ENCODE assay signal across 2 cellular contexts in the genomic region with DNA sequence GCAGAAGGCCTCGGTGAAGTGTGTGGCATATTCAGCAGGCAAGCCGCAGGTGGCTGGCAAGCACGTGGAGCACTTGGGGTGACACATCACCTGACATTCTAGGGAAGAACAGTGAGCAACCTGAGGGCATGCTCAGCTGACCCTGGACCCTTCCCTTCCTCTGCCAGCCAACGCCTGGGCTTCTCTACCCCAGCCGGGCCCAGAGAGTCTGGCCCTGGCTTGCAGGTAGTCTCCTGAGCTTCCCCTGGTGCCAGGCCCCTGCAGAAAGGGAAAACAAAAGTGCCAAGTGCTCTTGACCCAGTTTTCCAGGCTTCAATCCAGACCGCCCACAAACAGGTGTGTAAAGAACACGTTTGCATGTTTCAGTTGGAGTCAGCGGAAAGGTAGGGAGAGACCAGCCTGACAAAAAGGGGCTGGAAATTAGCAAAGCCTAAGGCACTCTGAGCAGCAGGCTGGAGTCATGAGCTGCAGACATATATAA.
TF ChIP-seq lines count a peak whose summit lies in the region.

No MANE protein-coding gene starts in this region.

TF ChIP-seq in liver, 16 proteins besides CTCF, POLR2A, EP300 and RAD21:
- TF ChIP-seq YY1 (IDR thresholded peaks at IDR 0.05) (no peak), ZBTB33 (IDR thresholded peaks at IDR 0.05) (no peak), MAX (IDR thresholded peaks at IDR 0.05) (no peak), RXRA (IDR thresholded peaks at IDR 0.05) (no peak), REST (IDR thresholded peaks at IDR 0.05) (no peak), HNF4G (IDR thresholded peaks at IDR 0.05) (no peak), JUND (IDR thresholded peaks at IDR 0.05) (no peak), FOXA1 (IDR thresholded peaks at IDR 0.05) (no peak), EGR1 (IDR thresholded peaks at IDR 0.05; ENCODE audit: low read depth in 2 of 2) (no peak), NR2F2 (IDR thresholded peaks at IDR 0.05) (no peak), SP1 (IDR thresholded peaks at IDR 0.05) (peak; percentile 26), HNF4A (conservative IDR thresholded peaks at IDR 0.05) (peak in 1 of 2 donors; percentile 18), GABPA (IDR thresholded peaks at IDR 0.05 in 1 of 2, conservative IDR thresholded peaks at IDR 0.05 in 1 of 2) (no peak), FOXA2 (IDR thresholded peaks at IDR 0.05) (no peak)
- TF ChIP-seq, protein P1, sequence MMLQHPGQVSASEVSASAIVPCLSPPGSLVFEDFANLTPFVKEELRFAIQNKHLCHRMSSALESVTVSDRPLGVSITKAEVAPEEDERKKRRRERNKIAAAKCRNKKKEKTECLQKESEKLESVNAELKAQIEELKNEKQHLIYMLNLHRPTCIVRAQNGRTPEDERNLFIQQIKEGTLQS (IDR thresholded peaks at IDR 0.05): no peak

TF ChIP-seq in HepG2, 621 proteins besides CTCF, POLR2A, EP300 and RAD21:
- TF ChIP-seq ZFP91 (CRISPR knock-in tag; IDR thresholded peaks at IDR 0.05; ENCODE audit: borderline replicate concordance): no peak
- TF ChIP-seq CBX2 (IDR thresholded peaks at IDR 0.05; ENCODE audit: low read depth, low read length): no peak
- no peak for TF ChIP-seq CBX2 (CRISPR knock-in tag; IDR thresholded peaks at IDR 0.05; ENCODE audit: low read depth)
- no peak for TF ChIP-seq ZNF660 (CRISPR knock-in tag; IDR thresholded peaks at IDR 0.05; ENCODE audit: borderline replicate concordance, low read depth)
TF ChIP-seq in HepG2: peak in this region for 0.
